24 cellular contexts compared by ENCODE assay signal in the genomic region with DNA sequence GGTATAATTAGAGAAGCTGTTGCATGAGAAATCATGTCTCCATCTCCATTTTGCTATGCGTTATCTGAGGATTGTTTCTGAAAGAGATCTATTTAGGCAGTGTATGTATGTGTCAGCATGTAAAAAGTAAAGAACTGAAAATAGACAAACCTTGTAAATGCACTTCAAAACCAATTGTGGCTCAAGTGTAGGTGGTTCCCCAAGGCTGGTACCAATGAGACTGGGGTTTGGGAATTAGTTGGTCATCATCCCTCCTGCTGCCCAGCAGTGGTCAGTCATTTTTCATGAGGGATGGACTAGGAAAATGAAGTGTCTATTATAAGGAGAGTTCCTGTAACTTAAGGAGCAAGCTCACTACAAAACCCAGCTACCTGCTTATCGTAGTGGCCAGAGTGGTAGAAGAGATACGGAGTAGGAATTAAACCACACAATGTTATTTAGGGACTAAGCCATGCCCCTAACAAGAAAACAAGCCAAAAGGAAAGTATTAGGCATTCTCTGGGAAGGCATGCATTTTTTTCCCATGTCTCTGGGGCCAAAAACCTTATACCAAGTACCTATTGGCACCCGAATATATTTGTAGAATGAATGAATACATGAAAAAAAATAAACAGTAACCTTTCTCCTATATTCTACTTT. TPM values are rescaled to one million over a fixed set of nuclear protein-coding genes. Genes with fewer than 3 reads are reported as not detected.
DNase-seq lines count a peak whose midpoint lies in the region; ATAC-seq, FAIRE-seq and TF ChIP-seq lines count a peak whose summit lies in the region.
"Had no signal": no experiment of that assay in that cellular context is flagged by ENCODE, and none has a peak within 500 bp of the region (broad histone marks: within the 10 kb centered on the region; RNA-seq: fewer than 3 reads in every experiment).

No MANE protein-coding gene starts in this region.

- no peak for TF ChIP-seq EP300 in GM12878 (IDR thresholded peaks at IDR 0.05; ENCODE audit: borderline replicate concordance in 1 of 2, control insufficient read depth in 1 of 2, low read depth in 2 of 2, low read length in 2 of 2)

- TF ChIP-seq CTCF in GM12878 (IDR thresholded peaks at IDR 0.05 in 2 of 3, conservative IDR thresholded peaks at IDR 0.05 in 1 of 3; ENCODE audit: control insufficient read depth in 2 of 3, extremely low read depth in 1 of 3, insufficient read depth in 1 of 3, low read depth in 3 of 3, low read length in 3 of 3), result no peak
- no peak for TF ChIP-seq CTCF in psoas muscle (IDR thresholded peaks at IDR 0.05)

- H3K4me2 ChIP-seq in GM12878 (ENCODE audit: control insufficient read depth, insufficient read depth), result no peak overlapping the region
- H3K4me2 ChIP-seq: A549; BLaER1 treated with 17β-estradiol and CSF1 and Interleukin-3, amounts not matched to agents 10 nM and 100 nM had no signal

- H3K27ac ChIP-seq in GM12878 (ENCODE audit: control insufficient read depth, insufficient read depth) (no peak overlapping the region), psoas muscle (no peak overlapping the region)
- H3K27ac ChIP-seq: 22Rv1; A549; BLaER1 treated with 17β-estradiol and CSF1 and Interleukin-3, amounts not matched to agents 10 nM and 100 nM; C4-2B had no signal

- FAIRE-seq in GM12892 (lab: Jason Lieb, UNC), result no peak
- peak; percentile 55 for FAIRE-seq in HTR-8/SVneo (lab: Jason Lieb, UNC)
- peak; percentile 41 for FAIRE-seq in GM12878 (lab: Jason Lieb, UNC)
- FAIRE-seq: A549, D721Med, G401.6, GM12891, GM18507 had no signal

- no peak for DNase-seq in GM12892 (ENCODE audit: insufficient read length)
- no peak for DNase-seq in HTR-8/SVneo (ENCODE audit: insufficient read length, low spot score)
- DNase-seq in OCI-M1 (lab: John Stamatoyannopoulos, UW), result peak; percentile 0
- no peak for DNase-seq in GM12878 (ENCODE audit: low read depth, low spot score)
- no peak for DNase-seq in psoas muscle
- no peak for DNase-seq in NCI-H1694 (lab: John Stamatoyannopoulos, UW)
- DNase-seq in stimulated activated CD8-positive, alpha-beta memory T cell treated with anti-CD3 and anti-CD28 coated beads, Interleukin-4, amount 100 ng/mL, for 48 hours, result no peak
- DNase-seq: AML-193; Caco-2; Calu3; CD4-positive, alpha-beta T cell; CD8-positive, alpha-beta T cell; DMS79 treated with DMSO at 0.1 percent for 48 hours; GF-D8 had no signal

- POLR2A ChIA-PET in GM12878 (lab: Charles Lee), result no interaction called here

- WGBS in GM12878 (ENCODE audit: insufficient coverage, insufficient replicate concordance, low lambda C conversion rate, missing lambda C conversion rate), result 56% methylated on average over 4 of the region's 4 CpGs
- 83 to 90% (median 88%) methylated on average over 4 of the region's 4 CpGs for WGBS in psoas muscle, 3 donors

- H3K4me1 ChIP-seq in GM12878 (ENCODE audit: control insufficient read depth, insufficient read depth, low read length) (no peaks in the 10 kb centered on the region), psoas muscle (no peaks in the 10 kb centered on the region)
- H3K4me1 ChIP-seq: A549; BLaER1 treated with 17β-estradiol and CSF1 and Interleukin-3, amounts not matched to agents 10 nM and 100 nM; Caco-2 had no signal

- H3K36me3 ChIP-seq in GM12878 (ENCODE audit: control insufficient read depth in 2 of 2, insufficient read depth in 2 of 2, low read length in 1 of 2) (peaks cover 0 to 6% of the 10 kb centered on the region in 2 experiments; a peak in 2 of 4 replicates), psoas muscle (ENCODE audit: insufficient read depth in 1 of 2, low read depth in 1 of 2) (peaks cover 0 to 57% of the 10 kb centered on the region in 2 donors)

- ATAC-seq in GM12878 (no peak), psoas muscle (no peak)
- ATAC-seq: A549; CD8-positive, alpha-beta T cell had no signal

- CTCF ChIA-PET in GM12878 (lab: Yijun Ruan, JAX), result interaction anchor here (0.9 to 1.0 kb wide), 2 partner anchors 33 to 139 kb away, joined by 3 read pairs; no protein-coding TSS in a partner anchor

- in situ Hi-C loops in GM12878 (cut with MboI), result no loop called here

- no peak overlapping the region for H2AFZ ChIP-seq in GM12878 (ENCODE audit: control insufficient read depth, low read depth, low read length)

- intact Hi-C loops in GM12878 (cut with micrococcal nuclease; ENCODE audit: unreplicated experiment) (no loop called here), psoas muscle (cut with DNase I) (no loop called here)

- no peaks in the 10 kb centered on the region for H3K27me3 ChIP-seq in GM12878 (replicated peaks in 1 of 2; ENCODE audit: control insufficient read depth in 2 of 2, insufficient read depth in 2 of 2, low read length in 1 of 2)
- H3K27me3 ChIP-seq in psoas muscle (ENCODE audit: insufficient read depth in 3 of 3, low read length in 2 of 3), result no peaks in the 10 kb centered on the region
- H3K27me3 ChIP-seq: BLaER1 treated with 17β-estradiol and CSF1 and Interleukin-3, amounts not matched to agents 10 nM and 100 nM had no signal

- H4K20me1 ChIP-seq in GM12878 (ENCODE audit: control insufficient read depth, insufficient read depth), result no peaks in the 10 kb centered on the region

- H3K9me3 ChIP-seq in GM12878 (replicated peaks; ENCODE audit: control insufficient read depth, insufficient read depth, low read length) (no peaks in the 10 kb centered on the region), psoas muscle (no peaks in the 10 kb centered on the region)
- H3K9me3 ChIP-seq: A549; BLaER1 treated with 17β-estradiol and CSF1 and Interleukin-3, amounts not matched to agents 10 nM and 100 nM; Caco-2 had no signal

- SMC1A ChIA-PET in GM12878 (lab: Charles Lee; ENCODE audit: uncharacterized antibody, unreplicated experiment), result no interaction called here

- RAD21 ChIA-PET in GM12878 (lab: Charles Lee; ENCODE audit: unreplicated experiment), result no interaction called here

- no peak overlapping the region for H3K4me3 ChIP-seq in GM12878
- no peak overlapping the region for H3K4me3 ChIP-seq in psoas muscle
- H3K4me3 ChIP-seq: A549; BLaER1 treated with 17β-estradiol and CSF1 and Interleukin-3, amounts not matched to agents 10 nM and 100 nM had no signal

- no peak for TF ChIP-seq RAD21 in GM12878 (IDR thresholded peaks at IDR 0.05; ENCODE audit: insufficient read depth, low read depth, low read length)

- TF ChIP-seq POLR2A in GM12892 (IDR thresholded peaks at IDR 0.05; ENCODE audit: low read depth, low read length) (peak; percentile 8; the same call in 1 of the 2 replicates), GM12878 (IDR thresholded peaks at IDR 0.05; ENCODE audit: low read depth, low read length) (no peak)

- no TSS peak for BruUV-seq in GM12878 (replicated peaks; lab: Mats Ljungman, UMichigan)

- H3K9ac ChIP-seq in GM12878 (ENCODE audit: control insufficient read depth, insufficient read depth, low read length), result no peak overlapping the region
- H3K9ac ChIP-seq: BLaER1 treated with 17β-estradiol and CSF1 and Interleukin-3, amounts not matched to agents 10 nM and 100 nM had no signal

- H3K79me2 ChIP-seq in GM12878 (ENCODE audit: control insufficient read depth, insufficient read depth, low read length), result no peaks in the 10 kb centered on the region

TF ChIP-seq in GM12878, 131 proteins besides CTCF, POLR2A, EP300 and RAD21:
- TF ChIP-seq POLR2AphosphoS5 (IDR thresholded peaks at IDR 0.05; ENCODE audit: low read length), result 0 out of 2 replicates have a peak, but pooled peaks have one; percentile 34
- no peak for TF ChIP-seq MXI1 (IDR thresholded peaks at IDR 0.05; ENCODE audit: low read depth, low read length)
- TF ChIP-seq, protein P1, sequence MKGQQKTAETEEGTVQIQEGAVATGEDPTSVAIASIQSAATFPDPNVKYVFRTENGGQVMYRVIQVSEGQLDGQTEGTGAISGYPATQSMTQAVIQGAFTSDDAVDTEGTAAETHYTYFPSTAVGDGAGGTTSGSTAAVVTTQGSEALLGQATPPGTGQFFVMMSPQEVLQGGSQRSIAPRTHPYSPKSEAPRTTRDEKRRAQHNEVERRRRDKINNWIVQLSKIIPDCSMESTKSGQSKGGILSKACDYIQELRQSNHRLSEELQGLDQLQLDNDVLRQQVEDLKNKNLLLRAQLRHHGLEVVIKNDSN (IDR thresholded peaks at IDR 0.05; ENCODE audit: borderline replicate concordance, extremely low read length, insufficient read depth, low read depth, low read length), result no peak
TF ChIP-seq in GM12878: peak in this region for 1.

RNA-seq across cellular contexts. Expression of a gene that starts 30.5 kb away (rescaled TPM):
- polyA plus RNA-seq in GM12892 (2012; ENCODE audit: missing spikeins), result 248 TPM
- total RNA-seq in GM12878 (2013; cell fraction: nucleolus; rRNA removed), result 4,039 and 4,200 TPM in 2 replicates
- total RNA-seq in GM12878 (2014; rRNA removed) (77.3 and 93.1 TPM in 2 replicates), GM12878 (2014; rRNA removed; fragmentation: Illumina TruSeq; extraction: Trizol) (105 and 119 TPM in 2 replicates), GM12878 (2021) (154 and 170 TPM in 2 replicates), psoas muscle (10 to 100 TPM; 57.7 to 79.2 (median 70.0) TPM)
- polyA plus RNA-seq in GM12878 (2011; ENCODE audit: low read depth), result 133 TPM
- polyA plus RNA-seq in GM12878 (2011; rRNA removed) (787 and 1,031 TPM in 2 replicates), GM12878 (2014; fragmentation: Illumina TruSeq; extraction: Trizol) (322 and 429 TPM in 2 replicates), GM12878 (2014; fragmentation: Nextera tagmentation; extraction: Ambion mirVana) (10 to 100 TPM; 53.4 to 77.6 TPM), GM12878 (2014; rRNA removed) (215 and 227 TPM in 2 replicates), GM12878 (2016; fragmentation: Nextera tagmentation; extraction: Ambion mirVana) (10 to 100 TPM; 39.1 to 41.6 TPM), psoas muscle (10 to 100 TPM in 1 of 3 donors, under 1 TPM in 2; 0.04 to 21.3 (median 0.07) TPM)
- polyA plus RNA-seq in GM12878 (2011; cell fraction: cytosol; rRNA removed), result 6.1 and 6.2 TPM in 2 replicates
- 2,765 and 5,125 TPM in 2 replicates for polyA plus RNA-seq in GM12878 (2011; cell fraction: nucleus; rRNA removed)
- polyA plus RNA-seq in GM12878 (2012), result 262 and 278 TPM in 2 replicates
- 481 and 554 TPM in 2 replicates for polyA minus RNA-seq in GM12878 (2011; rRNA and poly(A)+ RNA removed)
- polyA minus RNA-seq in GM12878 (2011; cell fraction: cytosol; rRNA and poly(A)+ RNA removed), result 7.1 and 9.0 TPM in 2 replicates
- 1,025 and 1,734 TPM in 2 replicates for polyA minus RNA-seq in GM12878 (2011; cell fraction: nucleus; rRNA and poly(A)+ RNA removed)
- total RNA-seq: A172; B cell; CD4-positive, alpha-beta T cell; CD8-positive, alpha-beta T cell had no signal
